In the genomic region with DNA sequence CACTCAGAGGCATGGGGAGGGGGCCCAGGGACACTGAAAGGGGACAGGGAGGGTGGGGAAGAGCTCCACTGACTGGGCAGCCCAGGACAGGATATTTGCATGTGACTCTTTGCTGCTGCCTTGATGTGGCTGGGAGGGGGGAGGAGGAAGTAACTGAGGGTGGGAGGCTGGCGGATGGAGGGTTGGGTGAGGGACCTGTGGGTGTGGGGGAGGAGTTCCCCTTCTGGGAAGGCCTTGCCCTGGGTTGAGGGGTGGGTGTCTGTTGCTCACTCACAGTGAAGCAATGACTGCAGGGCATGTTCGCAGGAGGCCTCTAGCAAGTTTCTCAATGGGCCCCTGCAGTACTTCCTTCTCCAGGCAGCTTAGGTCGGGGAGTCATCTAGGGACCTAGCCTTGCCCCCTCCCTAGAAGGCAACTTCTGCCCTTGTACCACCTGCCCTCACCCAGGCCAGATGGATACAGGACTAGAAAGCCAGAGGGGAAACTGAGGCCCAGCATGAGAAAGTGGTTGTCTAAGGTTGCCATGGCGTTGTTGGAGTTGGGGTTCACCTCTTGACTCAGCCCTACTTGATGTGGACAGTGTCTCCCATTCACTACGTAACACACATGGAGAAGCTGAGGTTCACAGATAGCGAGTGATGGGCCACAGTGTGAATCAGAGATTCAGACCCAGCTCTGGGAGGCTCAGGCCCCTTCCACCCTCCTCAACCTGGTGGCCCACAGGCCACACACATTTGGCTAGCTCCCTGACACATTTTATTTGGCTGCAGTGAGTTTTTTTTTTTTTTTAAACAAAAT, we compare ENCODE assay signal across 9 cellular contexts. TPM values are rescaled to one million over a fixed set of nuclear protein-coding genes. Genes with fewer than 3 reads are reported as not detected.
DNase-seq lines count a peak whose midpoint lies in the region; ATAC-seq and TF ChIP-seq lines count a peak whose summit lies in the region.
"Had no signal": no experiment of that assay in that cellular context is flagged by ENCODE, and none has a peak within 500 bp of the region (broad histone marks: within the 10 kb centered on the region; RNA-seq: fewer than 3 reads in every experiment).

No MANE protein-coding gene starts in this region.

- peaks cover 0 to 25% (median 6%) of the 10 kb centered on the region in 11 experiments; a peak in 10 of 22 replicates for H4K20me1 ChIP-seq in BLaER1 treated with 17β-estradiol and CSF1 and Interleukin-3, amounts not matched to agents 10 nM and 100 nM
- no peaks in the 10 kb centered on the region for H4K20me1 ChIP-seq in OCI-LY1 (ENCODE audit: insufficient read depth, low read length)

- no peaks in the 10 kb centered on the region for H3K79me2 ChIP-seq in OCI-LY1 (ENCODE audit: insufficient read depth, low read length)

- H3K27ac ChIP-seq in BLaER1 treated with 17β-estradiol and CSF1 and Interleukin-3, amounts not matched to agents 10 nM and 100 nM: peak overlapping the region; percentile 87 to 99 (median 99)
- H3K27ac ChIP-seq in OCI-LY1 (ENCODE audit: low read depth, low read length, poor library complexity, severe bottlenecking) (peak overlapping the region; percentile 87), lower lobe of right lung (peak overlapping the region; percentile 90)

- no peaks in the 10 kb centered on the region for H3F3A ChIP-seq in OCI-LY1 (ENCODE audit: insufficient read depth, low read length)

- H3K4me3 ChIP-seq in BLaER1 treated with 17β-estradiol and CSF1 and Interleukin-3, amounts not matched to agents 10 nM and 100 nM: peak overlapping the region; percentile 75 to 99 (median 91); a peak in 17 of 20 replicates
- H3K4me3 ChIP-seq in OCI-LY1 (ENCODE audit: low read depth, low read length, poor library complexity, severe bottlenecking) (peak overlapping the region; percentile 67), lower lobe of right lung (peak overlapping the region; percentile 80)

- peak overlapping the region; percentile 95 to 99 (median 98) for H3K4me2 ChIP-seq in BLaER1 treated with 17β-estradiol and CSF1 and Interleukin-3, amounts not matched to agents 10 nM and 100 nM
- peak overlapping the region; percentile 78 for H3K4me2 ChIP-seq in OCI-LY1 (ENCODE audit: low read length)

- no peaks in the 10 kb centered on the region for H3K9me3 ChIP-seq in BLaER1 treated with 17β-estradiol and CSF1 and Interleukin-3, amounts not matched to agents 10 nM and 100 nM (replicated peaks in 1 of 11)
- H3K9me3 ChIP-seq in OCI-LY1 (ENCODE audit: low read length): no peaks in the 10 kb centered on the region
- H3K9me3 ChIP-seq in lower lobe of right lung: no peaks in the 10 kb centered on the region

- peaks cover 73 to 83% (median 80%) of the 10 kb centered on the region in 10 experiments for H3K4me1 ChIP-seq in BLaER1 treated with 17β-estradiol and CSF1 and Interleukin-3, amounts not matched to agents 10 nM and 100 nM
- H3K4me1 ChIP-seq in OCI-LY1 (ENCODE audit: insufficient read depth, low read length, severe bottlenecking) (peaks cover 66% of the 10 kb centered on the region), lower lobe of right lung (peaks cover 65% of the 10 kb centered on the region)

- peak; percentile 2 to 30 for ATAC-seq in lower lobe of right lung
- ATAC-seq in GM21723 (IDR thresholded peaks at IDR 0.05; ENCODE audit: unreplicated experiment): no peak
- no peak for ATAC-seq in GM21529 (IDR thresholded peaks at IDR 0.05; ENCODE audit: unreplicated experiment)
- ATAC-seq in GM21737 (IDR thresholded peaks at IDR 0.05; ENCODE audit: unreplicated experiment): no peak

- H3K9ac ChIP-seq in BLaER1 treated with 17β-estradiol and CSF1 and Interleukin-3, amounts not matched to agents 10 nM and 100 nM: peak overlapping the region; percentile 95 to 99 (median 99)
- peak overlapping the region; percentile 47; the same call in 1 of the 2 replicates for H3K9ac ChIP-seq in OCI-LY1 (ENCODE audit: low read length)

- DNase-seq in activated T-helper 1 cell treated with Interleukin-2 at 50 U/mL for 16 hours (ENCODE audit: low read depth): peak; percentile 75
- peak; percentile 90 for DNase-seq in lower lobe of right lung
- peak; percentile 92 for DNase-seq in stimulated activated CD8-positive, alpha-beta memory T cell treated with anti-CD3 and anti-CD28 coated beads, Interleukin-4, amount 100 ng/mL, for 48 hours

- H3K27me3 ChIP-seq in BLaER1 treated with 17β-estradiol and CSF1 and Interleukin-3, amounts not matched to agents 10 nM and 100 nM: no peaks in the 10 kb centered on the region
- H3K27me3 ChIP-seq in OCI-LY1 (ENCODE audit: insufficient read depth, low read length) (no peaks in the 10 kb centered on the region), lower lobe of right lung (ENCODE audit: low read depth) (no peaks in the 10 kb centered on the region)

- intact Hi-C loops in lower lobe of right lung (cut with DNase I): no loop called here

- TF ChIP-seq CTCF in OCI-LY1 (IDR thresholded peaks at IDR 0.05; ENCODE audit: low read length): no peak
- TF ChIP-seq CTCF in lower lobe of right lung (IDR thresholded peaks at IDR 0.05): no peak

- H3K9me2 ChIP-seq in OCI-LY1 (ENCODE audit: low read depth, low read length): no peaks in the 10 kb centered on the region

- H3K36me3 ChIP-seq in BLaER1 treated with 17β-estradiol and CSF1 and Interleukin-3, amounts not matched to agents 10 nM and 100 nM: peaks cover 23 to 47% (median 34%) of the 10 kb centered on the region in 11 experiments
- H3K36me3 ChIP-seq in OCI-LY1 (ENCODE audit: insufficient read depth, low read length): peaks cover 34% of the 10 kb centered on the region
- peaks cover 36% of the 10 kb centered on the region for H3K36me3 ChIP-seq in lower lobe of right lung

- no peak overlapping the region for H2AFZ ChIP-seq in OCI-LY1 (ENCODE audit: low read length)

RNA-seq across cellular contexts. Expression of gene GRK6, which starts 3.0 kb away (rescaled TPM):
- total RNA-seq in lower lobe of right lung: 59.4 TPM

RNA-seq across cellular contexts. Expression of gene PRR7, which starts 17.2 kb away (rescaled TPM):
- 1.7 TPM for total RNA-seq in lower lobe of right lung

RNA-seq across cellular contexts. Expression of gene F12, which starts 20.1 kb away (rescaled TPM):
- 0.80 TPM for total RNA-seq in lower lobe of right lung

RNA-seq across cellular contexts. Expression of gene PFN3, which starts 29.0 kb away (rescaled TPM):
- total RNA-seq in lower lobe of right lung: not detected
- total RNA-seq: activated CD8-positive, alpha-beta memory T cell treated with anti-CD3 and anti-CD28 coated beads for 36 hours had no signal

RNA-seq across cellular contexts. Expression of gene DBN1, which starts 44.0 kb away (rescaled TPM):
- total RNA-seq in lower lobe of right lung: 23.1 TPM

Comparison
In these comparisons a context has a peak if more than half of its experiments do, and no peak if none do; other contexts are left out.
1. ATAC-seq: peak in lower lobe of right lung (2 of 2); none in GM21723 (single experiment), GM21529 (single experiment) and GM21737 (single experiment).
2. Peak in every context shown above with its lines, with median percentiles within 50 percentile points of each other: H3K27ac ChIP-seq, H3K4me3 ChIP-seq and DNase-seq.